Comparison of ENCODE assay signal across 16 cellular contexts in genomic region chr7:36854652-36855051, GRCh38.
"Had no signal": no experiment of that assay in that cellular context is flagged by ENCODE, and none has a peak within 500 bp of the region (broad histone marks: within the 10 kb centered on the region; RNA-seq: fewer than 3 reads in every experiment).

No MANE protein-coding gene starts in this region.

- H3K4me3 ChIP-seq: ascending aorta, cardiac muscle cell, dorsolateral prefrontal cortex, heart right ventricle, lower lobe of right lung, pancreas, thyroid gland had no signal

- H3K27ac ChIP-seq: ascending aorta, cardiac muscle cell, heart right ventricle, lower lobe of right lung, pancreas, thyroid gland had no signal

- H3K27me3 ChIP-seq: ascending aorta, cardiac muscle cell, dorsolateral prefrontal cortex, heart right ventricle, pancreas, thyroid gland had no signal

- DNase-seq: activated CD4-positive, alpha-beta T cell treated with anti-CD3 and anti-CD28 coated beads for 48 hours; activated gamma-delta T cell treated with Interleukin-2 at 50 U/mL for 16 hours; activated naive CD8-positive, alpha-beta T cell treated with anti-CD3 and anti-CD28 coated beads, Interleukin-2, amount 50 U/mL, for 24 hours; dorsolateral prefrontal cortex; foreskin fibroblast; heart right ventricle; left colon; lower lobe of right lung; pancreas; stimulated activated CD4-positive, alpha-beta T cell treated with anti-CD3 and anti-CD28 coated beads, Interleukin-1b, Interleukin-23, amount 100 ng/mL, for 48 hours; T-helper 2 cell; thyroid gland had no signal

- H3K4me1 Mint-ChIP-seq: mesothelial cell of epicardium had no signal

- H3K36me3 ChIP-seq: ascending aorta, cardiac muscle cell, pancreas had no signal

- H3K9me3 ChIP-seq: ascending aorta, lower lobe of right lung, pancreas, thyroid gland had no signal

- H3K36me3 Mint-ChIP-seq: mesothelial cell of epicardium had no signal

- H3K9me3 Mint-ChIP-seq: mesothelial cell of epicardium had no signal

- H3K4me3 Mint-ChIP-seq: activated naive CD8-positive, alpha-beta T cell treated with anti-CD3 and anti-CD28 coated beads, Interleukin-2, amount 50 U/mL, for 24 hours; mesothelial cell of epicardium had no signal

- H3K27me3 Mint-ChIP-seq: activated naive CD8-positive, alpha-beta T cell treated with anti-CD3 and anti-CD28 coated beads, Interleukin-2, amount 50 U/mL, for 24 hours had no signal

- H3K4me1 ChIP-seq: ascending aorta, heart right ventricle, lower lobe of right lung, pancreas, thyroid gland had no signal

- H3K27ac Mint-ChIP-seq: activated naive CD8-positive, alpha-beta T cell treated with anti-CD3 and anti-CD28 coated beads, Interleukin-2, amount 50 U/mL, for 24 hours; mesothelial cell of epicardium had no signal

- ATAC-seq: activated naive CD8-positive, alpha-beta T cell treated with anti-CD3 and anti-CD28 coated beads, Interleukin-2, amount 50 U/mL, for 24 hours; heart right ventricle; left colon; lower lobe of right lung; pancreas had no signal

- FAIRE-seq: pancreas, urothelium cell line had no signal
